In genomic region chr1:196030455-196030854, GRCh38 we compare ENCODE assay signal across 9 cellular contexts.
"Had no signal": no experiment of that assay in that cellular context is flagged by ENCODE, and none has a peak within 500 bp of the region (broad histone marks: within the 10 kb centered on the region; RNA-seq: fewer than 3 reads in every experiment).

No MANE protein-coding gene starts in this region.

- H3K27me3 Mint-ChIP-seq: IgD-negative memory B cell had no signal

- H3K4me1 ChIP-seq: HAP-1 had no signal

- H3K27ac Mint-ChIP-seq: HFFc6, IgD-negative memory B cell had no signal

- FAIRE-seq: HepG2 had no signal

- H3K9ac ChIP-seq: GM23248 had no signal

- H3K4me3 Mint-ChIP-seq: HFFc6, IgD-negative memory B cell had no signal

- H3K36me3 ChIP-seq: HAP-1 had no signal

- H3K4me1 Mint-ChIP-seq: IgD-negative memory B cell had no signal

- H2AFZ ChIP-seq: GM23248 had no signal

- ATAC-seq: HCT116, HepG2 had no signal

- DNase-seq: GM23248, H7, HFFc6, KG1 had no signal

- H3K27ac ChIP-seq: GM23248, HL-60 had no signal

- H3K4me3 ChIP-seq: GM23248, HAP-1 had no signal

- H3K36me3 Mint-ChIP-seq: IgD-negative memory B cell had no signal

- H3K9me3 Mint-ChIP-seq: HFFc6 had no signal

- H3K9me3 ChIP-seq: HAP-1 had no signal
